Comparison of ENCODE assay signal across 8 cellular contexts in the genomic region with DNA sequence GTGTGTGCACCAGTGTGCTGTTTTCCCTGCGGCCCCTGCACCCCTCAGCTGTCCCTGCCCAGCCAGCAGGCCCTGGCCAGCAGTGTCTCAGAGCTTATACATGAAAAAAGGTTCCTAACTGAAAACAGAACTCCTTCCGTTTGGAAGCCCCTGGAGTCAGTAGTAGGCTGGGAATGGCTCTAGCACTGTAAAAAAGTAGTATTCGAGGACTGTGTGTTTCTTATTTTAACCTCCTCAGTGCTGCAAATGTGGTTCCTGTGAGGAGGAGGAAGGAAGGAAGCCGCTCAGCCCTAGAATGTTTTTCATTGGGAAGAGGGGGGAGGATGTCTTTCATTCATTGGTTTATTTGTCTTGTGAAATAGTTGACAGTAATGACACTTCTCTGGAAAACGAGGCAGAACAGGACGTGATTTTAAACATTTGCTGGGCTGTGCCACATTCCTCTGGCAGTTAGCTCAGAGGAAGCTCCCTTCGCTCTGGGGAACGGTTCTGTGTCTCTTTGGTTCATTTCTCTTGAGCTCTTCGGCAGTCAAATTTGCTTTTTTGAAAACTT.
DNase-seq lines count a peak whose midpoint lies in the region; ATAC-seq and TF ChIP-seq lines count a peak whose summit lies in the region.

No MANE protein-coding gene starts in this region.

- H3K9me3 ChIP-seq in uterus = no peaks in the 10 kb centered on the region

- TF ChIP-seq POLR2A in uterus (IDR thresholded peaks at IDR 0.05) = peak; percentile 6 to 33

- peaks cover 11 to 23% of the 10 kb centered on the region in 2 donors for H3K4me1 ChIP-seq in uterus

- intact Hi-C loops in uterus (cut with DNase I; ENCODE audit: low total_unique reads) = no loop called here

- H3K27ac Mint-ChIP-seq in endothelial cell (ENCODE audit: unreplicated experiment) = peak overlapping the region; percentile 96

- peak overlapping the region; percentile 95 for H3K4me3 Mint-ChIP-seq in endothelial cell (ENCODE audit: unreplicated experiment)

- DNase-seq in AG20443 (ENCODE audit: low spot score) (peak; percentile 76), H4 (ENCODE audit: low spot score) (peak; percentile 69), SW 1271 (lab: John Stamatoyannopoulos, UW) (peak; percentile 37 to 77), endothelial cell (ENCODE audit: low spot score) (peak; percentile 41), middle frontal gyrus (ENCODE audit: extremely low spot score, low spot score) (peak; percentile 28), uterus (peak in 1 of 2 donors; percentile 61)
- no peak for DNase-seq in effector CD4-positive, alpha-beta T cell

- peaks cover 79% of the 10 kb centered on the region for H3K4me1 Mint-ChIP-seq in endothelial cell (ENCODE audit: unreplicated experiment)

- H3K27ac ChIP-seq in uterus = peak overlapping the region; percentile 91 to 92

- no peaks in the 10 kb centered on the region for H3K36me3 ChIP-seq in uterus

- peaks cover 32% of the 10 kb centered on the region for H3K36me3 Mint-ChIP-seq in endothelial cell (ENCODE audit: low read depth, unreplicated experiment)

- H3K27me3 ChIP-seq in uterus = no peaks in the 10 kb centered on the region

- H3K27me3 Mint-ChIP-seq in endothelial cell (ENCODE audit: unreplicated experiment) = peaks cover 44% of the 10 kb centered on the region

- no peak for ATAC-seq in GM21723 (IDR thresholded peaks at IDR 0.05; ENCODE audit: unreplicated experiment)

- H3K4me3 ChIP-seq in uterus = peak overlapping the region; percentile 49 to 54

- TF ChIP-seq CTCF in endothelial cell (IDR thresholded peaks at IDR 0.05; ENCODE audit: unreplicated experiment) (no peak), uterus (IDR thresholded peaks at IDR 0.05) (no peak)

- no peaks in the 10 kb centered on the region for H3K9me3 Mint-ChIP-seq in endothelial cell (ENCODE audit: unreplicated experiment)
